ENCODE assay signal across 34 cellular contexts in genomic region chr22:36682835-36683234, GRCh38. TPM values are rescaled to one million over a fixed set of nuclear protein-coding genes. Genes with fewer than 3 reads are reported as not detected.
"Had no signal": no experiment of that assay in that cellular context is flagged by ENCODE, and none has a peak within 500 bp of the region (broad histone marks: within the 10 kb centered on the region; RNA-seq: fewer than 3 reads in every experiment).

No MANE protein-coding gene starts in this region.

- H3K27me3 ChIP-seq: body of pancreas had no signal

- H3K4me2 ChIP-seq: hepatocyte had no signal

- DNase-seq: activated CD4-positive, alpha-beta memory T cell treated with anti-CD3 and anti-CD28 coated beads for 36 hours; activated CD4-positive, alpha-beta T cell treated with anti-CD3 and anti-CD28 coated beads for 36 hours; activated CD4-positive, alpha-beta T cell treated with anti-CD3 and anti-CD28 coated beads, Interleukin-2, amount 10 ng/mL, durations not matched to agents 24 days and 14 days; activated CD4-positive, CD25-positive, alpha-beta regulatory T cell; activated CD4-positive, CD25-positive, alpha-beta regulatory T cell treated with anti-CD3 and anti-CD28 coated beads, Interleukin-2, amount 50 U/mL, for 72 hours; activated CD8-positive, alpha-beta memory T cell treated with anti-CD3 and anti-CD28 coated beads, Interleukin-2, amount 10 ng/mL, durations not matched to agents 7 days and 5 days; activated CD8-positive, alpha-beta memory T cell treated with anti-CD3 and anti-CD28 coated beads, Interleukin-2, amount 50 U/mL, for 4 hours; activated CD8-positive, alpha-beta T cell treated with anti-CD3 and anti-CD28 coated beads, Interleukin-2, amount 10 ng/mL, durations not matched to agents 7 days and 5 days; activated effector memory CD4-positive, alpha-beta T cell treated with anti-CD3 and anti-CD28 coated beads, Interleukin-2, amount 50 U/mL, for 16 hours; activated naive CD4-positive, alpha-beta T cell treated with anti-CD3 and anti-CD28 coated beads for 36 hours; activated naive CD8-positive, alpha-beta T cell treated with anti-CD3 and anti-CD28 coated beads for 36 hours; activated naive CD8-positive, alpha-beta T cell treated with anti-CD3 and anti-CD28 coated beads, Interleukin-2, amount 50 U/mL, for 24 hours; activated T-cell treated with anti-CD3 and anti-CD28 coated beads, Interleukin-2, amount 50 U/mL, for 1 hour; activated T-cell treated with anti-CD3 and anti-CD28 coated beads, Interleukin-2, amount 50 U/mL, for 48 hours; adrenal gland; amygdala; aorta; body of pancreas; caudate nucleus; cortex of kidney; dermis blood vessel endothelial cell; effector CD4-positive, alpha-beta T cell; effector memory CD8-positive, alpha-beta T cell; erythroblast; foreskin keratinocyte; gastrocnemius medialis; heart right ventricle had no signal

- H3K36me3 ChIP-seq: adrenal gland, esophagus muscularis mucosa, gastrocnemius medialis, heart right ventricle had no signal

- H3K27ac Mint-ChIP-seq: activated CD4-positive, alpha-beta memory T cell treated with anti-CD3 and anti-CD28 coated beads for 36 hours; activated CD4-positive, alpha-beta T cell treated with anti-CD3 and anti-CD28 coated beads for 36 hours; activated CD4-positive, alpha-beta T cell treated with anti-CD3 and anti-CD28 coated beads, Interleukin-2, amount 10 ng/mL, durations not matched to agents 24 days and 14 days; activated CD8-positive, alpha-beta memory T cell treated with anti-CD3 and anti-CD28 coated beads, Interleukin-2, amount 10 ng/mL, durations not matched to agents 7 days and 5 days; activated CD8-positive, alpha-beta T cell treated with anti-CD3 and anti-CD28 coated beads, Interleukin-2, amount 10 ng/mL, durations not matched to agents 7 days and 5 days; activated naive CD4-positive, alpha-beta T cell treated with anti-CD3 and anti-CD28 coated beads for 36 hours; activated naive CD4-positive, alpha-beta T cell treated with anti-CD3 and anti-CD28 coated beads, Interleukin-2, amount 50 U/mL, for 24 hours; activated naive CD8-positive, alpha-beta T cell treated with anti-CD3 and anti-CD28 coated beads for 36 hours; activated naive CD8-positive, alpha-beta T cell treated with anti-CD3 and anti-CD28 coated beads, Interleukin-2, amount 50 U/mL, for 24 hours; activated T-helper 1 cell treated with anti-CD3 and anti-CD28 coated beads, Interleukin-12 subunit alpha, Interleukin-12 subunit beta, Interleukin-2, Interleukin-4 antibody, amounts not matched to agents 30 ng/mL and 10 ng/mL and 1 ng/mL, durations not matched to agents 14 hours and 24 hours and 36 hours; activated T-helper 2 cell treated with anti-CD3 and anti-CD28 coated beads, Interferon-gamma antibody, Interleukin-2, Interleukin-4, amounts not matched to agents 10 μg/mL and 5 μg/mL and 100 μg/mL, durations not matched to agents 14 hours and 24 hours and 36 hours; effector memory CD8-positive, alpha-beta T cell had no signal

- H3K79me2 ChIP-seq: hepatocyte had no signal

- H3K4me1 Mint-ChIP-seq: activated CD4-positive, alpha-beta T cell treated with anti-CD3 and anti-CD28 coated beads for 36 hours; activated CD4-positive, alpha-beta T cell treated with anti-CD3 and anti-CD28 coated beads, Interleukin-2, amount 10 ng/mL, durations not matched to agents 24 days and 14 days; activated naive CD8-positive, alpha-beta T cell treated with anti-CD3 and anti-CD28 coated beads for 36 hours; activated naive CD8-positive, alpha-beta T cell treated with anti-CD3 and anti-CD28 coated beads, Interleukin-2, amount 50 U/mL, for 24 hours had no signal

- H3K27ac ChIP-seq: adrenal gland, body of pancreas, esophagus muscularis mucosa, foreskin keratinocyte, gastrocnemius medialis, heart right ventricle, hepatocyte had no signal

- H3K4me3 ChIP-seq: adrenal gland, body of pancreas, esophagus muscularis mucosa, gastrocnemius medialis, heart right ventricle, hepatocyte had no signal

- H2AFZ ChIP-seq: hepatocyte had no signal

- ATAC-seq: activated CD4-positive, alpha-beta T cell treated with anti-CD3 and anti-CD28 coated beads for 36 hours; activated CD8-positive, alpha-beta memory T cell treated with anti-CD3 and anti-CD28 coated beads, Interleukin-2, amount 10 ng/mL, durations not matched to agents 7 days and 5 days; activated CD8-positive, alpha-beta T cell treated with anti-CD3 and anti-CD28 coated beads, Interleukin-2, amount 10 ng/mL, durations not matched to agents 7 days and 5 days; activated naive CD8-positive, alpha-beta T cell treated with anti-CD3 and anti-CD28 coated beads, Interleukin-2, amount 50 U/mL, for 24 hours; body of pancreas; effector memory CD8-positive, alpha-beta T cell; foreskin keratinocyte; gastrocnemius medialis; heart right ventricle had no signal

- H3K36me3 Mint-ChIP-seq: activated CD4-positive, alpha-beta memory T cell treated with anti-CD3 and anti-CD28 coated beads for 36 hours; activated CD8-positive, alpha-beta memory T cell treated with anti-CD3 and anti-CD28 coated beads, Interleukin-2, amount 10 ng/mL, durations not matched to agents 7 days and 5 days; activated naive CD4-positive, alpha-beta T cell treated with anti-CD3 and anti-CD28 coated beads, Interleukin-2, amount 50 U/mL, for 24 hours; activated naive CD8-positive, alpha-beta T cell treated with anti-CD3 and anti-CD28 coated beads for 36 hours had no signal

- H3K9me3 ChIP-seq: adrenal gland, body of pancreas, esophagus muscularis mucosa, gastrocnemius medialis, heart right ventricle had no signal

- H3K9me3 Mint-ChIP-seq: activated CD4-positive, alpha-beta memory T cell treated with anti-CD3 and anti-CD28 coated beads for 36 hours; activated CD4-positive, alpha-beta T cell treated with anti-CD3 and anti-CD28 coated beads, Interleukin-2, amount 10 ng/mL, durations not matched to agents 24 days and 14 days; activated naive CD4-positive, alpha-beta T cell treated with anti-CD3 and anti-CD28 coated beads for 36 hours; activated naive CD4-positive, alpha-beta T cell treated with anti-CD3 and anti-CD28 coated beads, Interleukin-2, amount 50 U/mL, for 24 hours; activated naive CD8-positive, alpha-beta T cell treated with anti-CD3 and anti-CD28 coated beads for 36 hours; activated naive CD8-positive, alpha-beta T cell treated with anti-CD3 and anti-CD28 coated beads, Interleukin-2, amount 50 U/mL, for 24 hours; activated T-helper 1 cell treated with anti-CD3 and anti-CD28 coated beads, Interleukin-12 subunit alpha, Interleukin-12 subunit beta, Interleukin-2, Interleukin-4 antibody, amounts not matched to agents 30 ng/mL and 10 ng/mL and 1 ng/mL, durations not matched to agents 14 hours and 24 hours and 36 hours; activated T-helper 2 cell treated with anti-CD3 and anti-CD28 coated beads, Interferon-gamma antibody, Interleukin-2, Interleukin-4, amounts not matched to agents 10 μg/mL and 5 μg/mL and 100 μg/mL, durations not matched to agents 14 hours and 24 hours and 36 hours; effector memory CD8-positive, alpha-beta T cell had no signal

- H3K4me3 Mint-ChIP-seq: activated CD4-positive, alpha-beta memory T cell treated with anti-CD3 and anti-CD28 coated beads for 36 hours; activated CD4-positive, alpha-beta T cell treated with anti-CD3 and anti-CD28 coated beads for 36 hours; activated CD4-positive, alpha-beta T cell treated with anti-CD3 and anti-CD28 coated beads, Interleukin-2, amount 10 ng/mL, durations not matched to agents 24 days and 14 days; activated CD8-positive, alpha-beta memory T cell treated with anti-CD3 and anti-CD28 coated beads, Interleukin-2, amount 10 ng/mL, durations not matched to agents 7 days and 5 days; activated CD8-positive, alpha-beta T cell treated with anti-CD3 and anti-CD28 coated beads, Interleukin-2, amount 10 ng/mL, durations not matched to agents 7 days and 5 days; activated naive CD4-positive, alpha-beta T cell treated with anti-CD3 and anti-CD28 coated beads for 36 hours; activated naive CD4-positive, alpha-beta T cell treated with anti-CD3 and anti-CD28 coated beads, Interleukin-2, amount 50 U/mL, for 24 hours; activated naive CD8-positive, alpha-beta T cell treated with anti-CD3 and anti-CD28 coated beads for 36 hours; activated naive CD8-positive, alpha-beta T cell treated with anti-CD3 and anti-CD28 coated beads, Interleukin-2, amount 50 U/mL, for 24 hours; activated T-helper 1 cell treated with anti-CD3 and anti-CD28 coated beads, Interleukin-12 subunit alpha, Interleukin-12 subunit beta, Interleukin-2, Interleukin-4 antibody, amounts not matched to agents 30 ng/mL and 10 ng/mL and 1 ng/mL, durations not matched to agents 14 hours and 24 hours and 36 hours; effector memory CD8-positive, alpha-beta T cell had no signal

- H3K4me1 ChIP-seq: adrenal gland, body of pancreas, esophagus muscularis mucosa, foreskin keratinocyte, gastrocnemius medialis, heart right ventricle had no signal

RNA-seq across cellular contexts. Expression of gene CACNG2, which starts 20.7 kb away (rescaled TPM):
- total RNA-seq: activated CD4-positive, alpha-beta memory T cell treated with anti-CD3 and anti-CD28 coated beads for 36 hours; activated CD4-positive, alpha-beta T cell treated with anti-CD3 and anti-CD28 coated beads for 36 hours; activated CD4-positive, alpha-beta T cell treated with anti-CD3 and anti-CD28 coated beads, Interleukin-2, amount 10 ng/mL, durations not matched to agents 24 days and 14 days; activated CD8-positive, alpha-beta memory T cell treated with anti-CD3 and anti-CD28 coated beads for 36 hours; activated CD8-positive, alpha-beta memory T cell treated with anti-CD3 and anti-CD28 coated beads, Interleukin-2, amount 10 ng/mL, durations not matched to agents 7 days and 5 days; activated CD8-positive, alpha-beta T cell treated with anti-CD3 and anti-CD28 coated beads, Interleukin-2, amount 10 ng/mL, durations not matched to agents 7 days and 5 days; activated naive CD4-positive, alpha-beta T cell treated with anti-CD3 and anti-CD28 coated beads for 36 hours; activated naive CD8-positive, alpha-beta T cell treated with anti-CD3 and anti-CD28 coated beads for 36 hours; activated T-helper 1 cell treated with anti-CD3 and anti-CD28 coated beads, Interleukin-12 subunit alpha, Interleukin-12 subunit beta, Interleukin-2, Interleukin-4 antibody, amounts not matched to agents 30 ng/mL and 10 ng/mL and 1 ng/mL, durations not matched to agents 14 hours and 24 hours and 36 hours; activated T-helper 2 cell treated with anti-CD3 and anti-CD28 coated beads, Interferon-gamma antibody, Interleukin-2, Interleukin-4, amounts not matched to agents 10 μg/mL and 5 μg/mL and 100 μg/mL, durations not matched to agents 14 hours and 24 hours and 36 hours; aorta; body of pancreas; chondrocyte; dermis blood vessel endothelial cell; esophagus muscularis mucosa; foreskin keratinocyte; gastrocnemius medialis; heart right ventricle; hepatocyte had no signal
